8 cellular contexts compared by ENCODE assay signal in genomic region chr6:21987501-21987957, GRCh38.
A peak's percentile ranks its signal among the peaks of the same experiment; 100 is the strongest.
DNase-seq lines count a peak whose midpoint lies in the region; ATAC-seq and TF ChIP-seq lines count a peak whose summit lies in the region.

No MANE protein-coding gene starts in this region.

- peaks cover 5% of the 10 kb centered on the region for H3K4me1 Mint-ChIP-seq in activated CD8-positive, alpha-beta memory T cell treated with anti-CD3 and anti-CD28 coated beads, Interleukin-2, amount 10 ng/mL, durations not matched to agents 7 days and 5 days

- WGBS in IMR-90 (ENCODE audit: extremely low coverage in 2 of 2, insufficient read length in 1 of 2), 2 experiments, result 0% methylated on average over 4 of the region's 9 CpGs; no CpG with 5 or more reads in 1 of the 2 experiments
- 16% methylated on average over 9 of the region's 9 CpGs for WGBS in right cardiac atrium
- 2 to 4% methylated on average over 9 of the region's 9 CpGs for WGBS in sigmoid colon, 2 donors

- no peak for TF ChIP-seq CTCF in IMR-90 (conservative IDR thresholded peaks at IDR 0.05; ENCODE audit: low read depth, low read length)
- TF ChIP-seq CTCF in sigmoid colon (IDR thresholded peaks at IDR 0.05), result no peak

- H3K9me3 Mint-ChIP-seq in activated CD8-positive, alpha-beta memory T cell treated with anti-CD3 and anti-CD28 coated beads, Interleukin-2, amount 10 ng/mL, durations not matched to agents 7 days and 5 days (ENCODE audit: low read depth), result no peaks in the 10 kb centered on the region

- H4K5ac ChIP-seq in IMR-90 (ENCODE audit: low read depth, low read length), result peak overlapping the region; percentile 19; the same call in 1 of the 2 replicates

- H3K9me1 ChIP-seq in IMR-90 (ENCODE audit: insufficient read depth, low read length), result peaks cover 10% of the 10 kb centered on the region; the same call in 1 of the 2 replicates

- no peaks in the 10 kb centered on the region for H3K36me3 Mint-ChIP-seq in activated CD8-positive, alpha-beta memory T cell treated with anti-CD3 and anti-CD28 coated beads, Interleukin-2, amount 10 ng/mL, durations not matched to agents 7 days and 5 days

- H2AK9ac ChIP-seq in IMR-90 (replicated peaks; ENCODE audit: low read depth, low read length, poor library complexity), result no peak overlapping the region

- H3K18ac ChIP-seq in IMR-90 (ENCODE audit: low read depth, low read length), result peak overlapping the region; percentile 27; the same call in 1 of the 2 replicates

- dilution Hi-C loops in IMR-90 (cut with HindIII; ENCODE audit: low sequenced_read_pairs, unreplicated experiment), result no loop called here

- H4K91ac ChIP-seq in IMR-90 (ENCODE audit: insufficient read depth, low read depth, low read length), result peak overlapping the region; percentile 21; the same call in 1 of the 2 replicates

- DNase-seq in EH (ENCODE audit: low read depth) (peak; percentile 96), IMR-90 (peak; percentile 97), adipocyte (ENCODE audit: low read depth) (peak; percentile 92), right cardiac atrium (peak; percentile 75 to 84 (median 82)), sigmoid colon (peak; percentile 88), GOT3 (lab: John Stamatoyannopoulos, UW) (no peak)
- no peak for DNase-seq in activated CD8-positive, alpha-beta memory T cell treated with anti-CD3 and anti-CD28 coated beads, Interleukin-2, amount 10 ng/mL, durations not matched to agents 7 days and 5 days

- in situ Hi-C loops in IMR-90 (cut with MboI; ENCODE audit: low sequenced_read_pairs), result no loop called here

- POLR2A ChIA-PET in IMR-90 (lab: Charles Lee; ENCODE audit: unreplicated experiment), result no interaction called here

- H2BK20ac ChIP-seq in IMR-90 (ENCODE audit: low read depth, low read length), result peak overlapping the region; percentile 9; the same call in 1 of the 2 replicates

- H4K20me1 ChIP-seq in IMR-90 (ENCODE audit: insufficient read depth, low read length), result no peaks in the 10 kb centered on the region

- peak; percentile 80 for ATAC-seq in GM21528 (IDR thresholded peaks at IDR 0.05; ENCODE audit: low FRiP score, unreplicated experiment)
- ATAC-seq in IMR-90 (ENCODE audit: low read depth), result peak; percentile 93
- ATAC-seq in right cardiac atrium, result peak; percentile 97 to 99
- no peak for ATAC-seq in activated CD8-positive, alpha-beta memory T cell treated with anti-CD3 and anti-CD28 coated beads, Interleukin-2, amount 10 ng/mL, durations not matched to agents 7 days and 5 days

- peak; percentile 70 for TF ChIP-seq POLR2A in IMR-90 (IDR thresholded peaks at IDR 0.05; ENCODE audit: low read depth, low read length)
- TF ChIP-seq POLR2A in sigmoid colon (IDR thresholded peaks at IDR 0.05), result no peak

- no peaks in the 10 kb centered on the region for H3K27me3 ChIP-seq in IMR-90 (ENCODE audit: control insufficient read depth, insufficient read depth, low read length)
- H3K27me3 ChIP-seq in adipocyte (replicated peaks; ENCODE audit: control insufficient read depth, insufficient read depth, low read length), result no peaks in the 10 kb centered on the region
- no peaks in the 10 kb centered on the region for H3K27me3 ChIP-seq in right cardiac atrium (ENCODE audit: control insufficient read depth, insufficient read depth)
- H3K27me3 ChIP-seq in sigmoid colon, result no peaks in the 10 kb centered on the region

- peaks cover 0 to 10% of the 10 kb centered on the region in 2 experiments; a peak in 1 of 4 replicates for H3K79me1 ChIP-seq in IMR-90 (ENCODE audit: low read depth in 1 of 2, low read length in 2 of 2)

- TF ChIP-seq RAD21 in IMR-90 (IDR thresholded peaks at IDR 0.05; ENCODE audit: low read length), result peak; percentile 29

- no peak overlapping the region for H2AK5ac ChIP-seq in IMR-90 (ENCODE audit: low read depth, low read length)

- peak overlapping the region; percentile 73; the same call in 1 of the 2 replicates for H3K56ac ChIP-seq in IMR-90 (ENCODE audit: extremely low read depth, insufficient read depth, low read length)

- peak overlapping the region; percentile 88 to 95 for H4K8ac ChIP-seq in IMR-90 (ENCODE audit: low read depth in 2 of 2, low read length in 2 of 2)

- TF ChIP-seq EP300 in sigmoid colon (IDR thresholded peaks at IDR 0.05), result peak in 1 of 4 donors; percentile 56

- H3K14ac ChIP-seq in IMR-90 (replicated peaks; ENCODE audit: low read depth, low read length), result 0 out of 2 replicates have a peak overlapping the region, but pooled peaks have one; percentile 16

- no peak overlapping the region for H3K4me3 Mint-ChIP-seq in activated CD8-positive, alpha-beta memory T cell treated with anti-CD3 and anti-CD28 coated beads, Interleukin-2, amount 10 ng/mL, durations not matched to agents 7 days and 5 days

- H3K23ac ChIP-seq in IMR-90 (ENCODE audit: low read depth, low read length), result peak overlapping the region; percentile 21; the same call in 1 of the 2 replicates

- H3K27ac Mint-ChIP-seq in activated CD8-positive, alpha-beta memory T cell treated with anti-CD3 and anti-CD28 coated beads, Interleukin-2, amount 10 ng/mL, durations not matched to agents 7 days and 5 days, result no peak overlapping the region

- H3K4me3 ChIP-seq in IMR-90 (ENCODE audit: insufficient read depth, low read depth, low read length) (peak overlapping the region; percentile 5; the same call in 1 of the 2 replicates), adipocyte (ENCODE audit: low read length) (peak overlapping the region; percentile 71), right cardiac atrium (ENCODE audit: low read length) (peak overlapping the region; percentile 57), sigmoid colon (peak overlapping the region in 3 of 4 donors; percentile 11 to 38 (median 36))

- peak overlapping the region; percentile 80 for H3K4me2 ChIP-seq in IMR-90 (ENCODE audit: low read depth, low read length)

- H3K4me1 ChIP-seq in IMR-90 (ENCODE audit: control insufficient read depth, insufficient read depth, low read length) (peaks cover 4% of the 10 kb centered on the region), adipocyte (ENCODE audit: control insufficient read depth, insufficient read depth, low read length) (peaks cover 14% of the 10 kb centered on the region), right cardiac atrium (ENCODE audit: control insufficient read depth, insufficient read depth, low read length) (peaks cover 4% of the 10 kb centered on the region), sigmoid colon (peaks cover 0 to 26% (median 13%) of the 10 kb centered on the region in 4 donors)

- peak overlapping the region; percentile 93 for H2BK5ac ChIP-seq in IMR-90 (ENCODE audit: low read depth, low read length, poor library complexity, severe bottlenecking)

- BruUV-seq in IMR-90 (replicated peaks; lab: Mats Ljungman, UMichigan), result no TSS peak

- CTCF ChIA-PET in IMR-90 (lab: Yijun Ruan, JAX), result no interaction called here
- CTCF ChIA-PET in activated CD8-positive, alpha-beta memory T cell treated with anti-CD3 and anti-CD28 coated beads, Interleukin-2, amount 10 ng/mL, durations not matched to agents 7 days and 5 days (lab: Charles Lee), result interaction anchor here (0.5 kb wide), 1 partner anchor 99 kb away, joined by 3 read pairs; no protein-coding TSS in a partner anchor

- H3K36me3 ChIP-seq in IMR-90 (ENCODE audit: control insufficient read depth, insufficient read depth, low read length), result no peaks in the 10 kb centered on the region
- H3K36me3 ChIP-seq in adipocyte (ENCODE audit: control insufficient read depth, insufficient read depth, low read length, severe bottlenecking), result no peaks in the 10 kb centered on the region
- H3K36me3 ChIP-seq in sigmoid colon, result no peaks in the 10 kb centered on the region

- H3K27ac ChIP-seq in IMR-90 (ENCODE audit: insufficient read depth, low read length) (peak overlapping the region; percentile 83), right cardiac atrium (ENCODE audit: low read length) (peak overlapping the region; percentile 52), sigmoid colon (peak overlapping the region; percentile 64 to 81 (median 72))

- H3K9ac ChIP-seq in IMR-90 (ENCODE audit: low read depth, low read length), result peak overlapping the region; percentile 79
- H3K9ac ChIP-seq in adipocyte (ENCODE audit: low read length), result peak overlapping the region; percentile 42

- H3K4ac ChIP-seq in IMR-90 (ENCODE audit: low read depth, low read length), result peak overlapping the region; percentile 73; the same call in 1 of the 2 replicates

- H2BK120ac ChIP-seq in IMR-90 (ENCODE audit: low read depth, low read length), result peak overlapping the region; percentile 85

- no peaks in the 10 kb centered on the region for H3K27me3 Mint-ChIP-seq in activated CD8-positive, alpha-beta memory T cell treated with anti-CD3 and anti-CD28 coated beads, Interleukin-2, amount 10 ng/mL, durations not matched to agents 7 days and 5 days

- H3K9me3 ChIP-seq in IMR-90 (ENCODE audit: control insufficient read depth, insufficient read depth, low read length), result no peaks in the 10 kb centered on the region
- no peaks in the 10 kb centered on the region for H3K9me3 ChIP-seq in adipocyte (ENCODE audit: control insufficient read depth, low read length)
- no peaks in the 10 kb centered on the region for H3K9me3 ChIP-seq in right cardiac atrium (ENCODE audit: control insufficient read depth, low read length)
- H3K9me3 ChIP-seq in sigmoid colon, result no peaks in the 10 kb centered on the region

- intact Hi-C loops in IMR-90 (cut with micrococcal nuclease) (loop anchor here (2.0 kb wide), 1 partner anchor 395 kb away; the partner anchor contains the start of gene SOX4), right cardiac atrium (cut with DNase I) (no loop called here), sigmoid colon (cut with DNase I) (no loop called here)

- H2AFZ ChIP-seq in IMR-90 (replicated peaks; ENCODE audit: low read length, poor library complexity), result peak overlapping the region; percentile 54

- peak overlapping the region; percentile 46; the same call in 2 of the 3 replicates for H2BK15ac ChIP-seq in IMR-90 (ENCODE audit: low read depth, low read length)

TF ChIP-seq in IMR-90, 13 proteins besides CTCF, POLR2A, EP300 and RAD21 (continues in another document):
- TF ChIP-seq RFX5 (IDR thresholded peaks at IDR 0.05; ENCODE audit: low read depth, low read length) (no peak), MAFK (IDR thresholded peaks at IDR 0.05; ENCODE audit: low read depth, low read length) (0 out of 2 replicates have a peak, but pooled peaks have one; percentile 0), CHD1 (IDR thresholded peaks at IDR 0.05; ENCODE audit: low read depth, low read length) (no peak), FOS (IDR thresholded peaks at IDR 0.05; ENCODE audit: low read depth, low read length) (no peak; the same call in 1 of the 2 replicates)
- TF ChIP-seq, protein P1, sequence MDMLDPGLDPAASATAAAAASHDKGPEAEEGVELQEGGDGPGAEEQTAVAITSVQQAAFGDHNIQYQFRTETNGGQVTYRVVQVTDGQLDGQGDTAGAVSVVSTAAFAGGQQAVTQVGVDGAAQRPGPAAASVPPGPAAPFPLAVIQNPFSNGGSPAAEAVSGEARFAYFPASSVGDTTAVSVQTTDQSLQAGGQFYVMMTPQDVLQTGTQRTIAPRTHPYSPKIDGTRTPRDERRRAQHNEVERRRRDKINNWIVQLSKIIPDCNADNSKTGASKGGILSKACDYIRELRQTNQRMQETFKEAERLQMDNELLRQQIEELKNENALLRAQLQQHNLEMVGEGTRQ (IDR thresholded peaks at IDR 0.05; ENCODE audit: low read depth, low read length), result peak; percentile 95

Comparison
In these comparisons a context has a peak if more than half of its experiments do, and no peak if none do; other contexts are left out.
1. DNase-seq: peak in EH (single experiment), IMR-90 (single experiment), adipocyte (single experiment), right cardiac atrium (3 of 3) and sigmoid colon (single experiment); none in activated CD8-positive, alpha-beta memory T cell treated with anti-CD3 and anti-CD28 coated beads, Interleukin-2, amount 10 ng/mL, durations not matched to agents 7 days and 5 days (single experiment) and GOT3 (single experiment).
2. H3K4me3 ChIP-seq: peak in every context shown above with its lines; median percentile 71 in adipocyte; 57 in right cardiac atrium; 36 in sigmoid colon; 5 in IMR-90.
3. Peak in every context shown above with its lines, with median percentiles within 50 percentile points of each other: H3K27ac ChIP-seq.